ENCODE assay signal across 19 cellular contexts in genomic region chr6:149364558-149364957, GRCh38. TPM values are rescaled to one million over a fixed set of nuclear protein-coding genes. Genes with fewer than 3 reads are reported as not detected.
DNase-seq lines count a peak whose midpoint lies in the region; ATAC-seq and TF ChIP-seq lines count a peak whose summit lies in the region.
"Had no signal": no experiment of that assay in that cellular context is flagged by ENCODE, and none has a peak within 500 bp of the region (broad histone marks: within the 10 kb centered on the region; RNA-seq: fewer than 3 reads in every experiment).

No MANE protein-coding gene starts in this region.

- H3K36me3 ChIP-seq in cardiac muscle cell = no peaks in the 10 kb centered on the region
- H3K36me3 ChIP-seq in smooth muscle cell (ENCODE audit: low read depth) = no peaks in the 10 kb centered on the region
- peaks cover 0 to 3% (median 0%) of the 10 kb centered on the region in 3 donors for H3K36me3 ChIP-seq in esophagus squamous epithelium
- H3K36me3 ChIP-seq: transverse colon had no signal

- H3K9me3 ChIP-seq in cardiac muscle cell (ENCODE audit: low read depth) = no peaks in the 10 kb centered on the region
- no peaks in the 10 kb centered on the region for H3K9me3 ChIP-seq in smooth muscle cell (replicated peaks; ENCODE audit: low read depth)
- no peaks in the 10 kb centered on the region for H3K9me3 ChIP-seq in esophagus squamous epithelium
- H3K9me3 ChIP-seq: transverse colon had no signal

- peak overlapping the region; percentile 77 to 82 for H3K27ac Mint-ChIP-seq in T-cell

- H3F3A ChIP-seq in smooth muscle cell (ENCODE audit: low read depth) = peaks cover 3% of the 10 kb centered on the region

- H3K4me1 ChIP-seq in cardiac muscle cell (ENCODE audit: low read depth) (peaks cover 35% of the 10 kb centered on the region), smooth muscle cell (ENCODE audit: low read depth) (peaks cover 30% of the 10 kb centered on the region), esophagus squamous epithelium (peaks cover 0 to 58% (median 0%) of the 10 kb centered on the region in 3 donors)

- H3K4me3 ChIP-seq in cardiac muscle cell (no peak overlapping the region), smooth muscle cell (no peak overlapping the region), esophagus squamous epithelium (no peak overlapping the region)
- H3K4me3 ChIP-seq: dorsolateral prefrontal cortex, transverse colon had no signal

- H3K9me3 Mint-ChIP-seq in T-cell = peaks cover 4 to 11% (median 8%) of the 10 kb centered on the region in 3 donors
- H3K9me3 Mint-ChIP-seq: natural killer cell had no signal

- ATAC-seq in Right ventricle myocardium superior (ENCODE audit: poor library complexity) (no peak), T-cell (replicated peaks in 1 of 4) (no peak)
- ATAC-seq: natural killer cell had no signal

- peaks cover 32 to 57% (median 52%) of the 10 kb centered on the region in 3 donors for H3K4me1 Mint-ChIP-seq in T-cell

- TF ChIP-seq CTCF in cardiac muscle cell (IDR thresholded peaks at IDR 0.05; ENCODE audit: low read depth, low read length) = no peak
- TF ChIP-seq CTCF in smooth muscle cell (IDR thresholded peaks at IDR 0.05; ENCODE audit: borderline replicate concordance, insufficient read depth, poor library complexity, severe bottlenecking) = no peak
- TF ChIP-seq CTCF in esophagus squamous epithelium (IDR thresholded peaks at IDR 0.05) = no peak

- no peak overlapping the region for H2AFZ ChIP-seq in smooth muscle cell (ENCODE audit: low read depth)
- H2AFZ ChIP-seq: parathyroid adenoma had no signal

- H3K27ac ChIP-seq in cardiac muscle cell (peak overlapping the region; percentile 58), smooth muscle cell (ENCODE audit: low read depth) (no peak overlapping the region), esophagus squamous epithelium (no peak overlapping the region)
- H3K27ac ChIP-seq: dorsolateral prefrontal cortex, parathyroid adenoma, transverse colon had no signal

- no peak overlapping the region for H3K9ac ChIP-seq in smooth muscle cell (ENCODE audit: low read depth)
- H3K9ac ChIP-seq: parathyroid adenoma had no signal

- peaks cover 29% of the 10 kb centered on the region for H3K36me3 Mint-ChIP-seq in T-cell
- H3K36me3 Mint-ChIP-seq: natural killer cell had no signal

- intact Hi-C loops in Right ventricle myocardium superior (cut with DNase I) (no loop called here), esophagus squamous epithelium (cut with DNase I) (no loop called here)

- CTCF ChIA-PET in T-cell (lab: Charles Lee) = no interaction called here

- peak overlapping the region; percentile 40 for H3K4me2 ChIP-seq in smooth muscle cell

- POLR2A ChIA-PET in T-cell (lab: Charles Lee) = no interaction called here

- H4K20me1 ChIP-seq in smooth muscle cell (ENCODE audit: low read depth) = peaks cover 100% of the 10 kb centered on the region

- H3K79me2 ChIP-seq in smooth muscle cell (ENCODE audit: low read depth) = peaks cover 100% of the 10 kb centered on the region

- peak overlapping the region in 1 of 3 donors; percentile 15 for H3K4me3 Mint-ChIP-seq in T-cell
- H3K4me3 Mint-ChIP-seq: natural killer cell had no signal

- DNase-seq in cardiac muscle cell (ENCODE audit: low read depth in 1 of 2, low spot score in 1 of 2) = peak in 1 of 2 donors; percentile 30
- DNase-seq in Right ventricle myocardium superior = no peak
- no peak for DNase-seq in T-cell
- DNase-seq in erythroblast (lab: John Stamatoyannopoulos, UW) = peak; percentile 71 to 92
- DNase-seq in smooth muscle cell (lab: John Stamatoyannopoulos, UW; ENCODE audit: unreplicated experiment) = no peak
- no peak for DNase-seq in esophagus squamous epithelium (lab: John Stamatoyannopoulos, UW)
- DNase-seq in DMS53 (lab: John Stamatoyannopoulos, UW) = no peak
- DNase-seq: activated CD4-positive, CD25-positive, alpha-beta regulatory T cell treated with anti-CD3 and anti-CD28 coated beads, Interleukin-2, amount 50 U/mL, for 72 hours; amniotic stem cell; dorsolateral prefrontal cortex; natural killer cell; NCI-H2171 treated with DMSO at 0.1 percent for 48 hours; NCI-H748 treated with DMSO at 0.1 percent for 48 hours; SIG-M5; stimulated activated naive CD4-positive, alpha-beta T cell treated with Interleukin-2 at 50 U/mL for 16 hours; T-helper 9 cell; transverse colon had no signal

- WGBS in smooth muscle cell (ENCODE audit: low lambda C conversion rate) = 39% methylated on average over 2 of the region's 2 CpGs
- WGBS in esophagus squamous epithelium, 2 donors = 76 to 85% methylated on average over 2 of the region's 2 CpGs

- H3K27me3 Mint-ChIP-seq in T-cell = no peaks in the 10 kb centered on the region

- no peaks in the 10 kb centered on the region for H3K27me3 ChIP-seq in cardiac muscle cell
- no peaks in the 10 kb centered on the region for H3K27me3 ChIP-seq in smooth muscle cell (ENCODE audit: low read depth)
- H3K27me3 ChIP-seq in esophagus squamous epithelium = no peaks in the 10 kb centered on the region
- H3K27me3 ChIP-seq: dorsolateral prefrontal cortex, transverse colon had no signal

- TF ChIP-seq POLR2A in erythroblast (IDR thresholded peaks at IDR 0.05; ENCODE audit: low read length) (no peak), esophagus squamous epithelium (IDR thresholded peaks at IDR 0.05) (no peak)

RNA-seq across cellular contexts. Expression of gene SUMO4, which starts 35.5 kb away (rescaled TPM):
- total RNA-seq in cardiac muscle cell = 0.70 and 3.3 TPM in 2 replicates
- polyA plus RNA-seq in cardiac muscle cell = 0.72 and 1.4 TPM in 2 replicates
- 0.22 TPM for total RNA-seq in Right ventricle myocardium superior
- 10 to 100 TPM in 1 of 5 donors, 1 to 10 TPM in 4; 5.7 to 11.4 (median 8.5) TPM for total RNA-seq in T-cell
- total RNA-seq in smooth muscle cell = 1.4 and 5.1 TPM in 2 replicates
- 0.15 and 2.0 TPM in 2 replicates for polyA plus RNA-seq in smooth muscle cell
- total RNA-seq in esophagus squamous epithelium = 1 to 10 TPM in 2 of 4 donors, not detected in 2; 2.3 to 3.2 TPM
- total RNA-seq: epithelial cell of proximal tubule had no signal

RNA-seq across cellular contexts. Expression of gene TAB2, which starts 47.0 kb away (rescaled TPM):
- total RNA-seq in cardiac muscle cell (26.5 and 39.0 TPM in 2 replicates), Right ventricle myocardium superior (58.0 TPM), T-cell (100 to 1,000 TPM; 128 to 160 (median 146) TPM), smooth muscle cell (68.7 and 78.5 TPM in 2 replicates), esophagus squamous epithelium (10 to 100 TPM; 27.6 to 47.1 (median 31.0) TPM)
- polyA plus RNA-seq in cardiac muscle cell (13.8 and 23.0 TPM in 2 replicates), smooth muscle cell (12.6 and 14.3 TPM in 2 replicates)

Comparison
In these comparisons a context has a peak if more than half of its experiments do, and no peak if none do; other contexts are left out.
1. DNase-seq: peak in erythroblast (2 of 2); none in Right ventricle myocardium superior (single experiment), T-cell (0 of 34), smooth muscle cell (single experiment), esophagus squamous epithelium (single experiment) and DMS53 (single experiment).